ENCODE assay signal across 1 cellular context in the genomic region with DNA sequence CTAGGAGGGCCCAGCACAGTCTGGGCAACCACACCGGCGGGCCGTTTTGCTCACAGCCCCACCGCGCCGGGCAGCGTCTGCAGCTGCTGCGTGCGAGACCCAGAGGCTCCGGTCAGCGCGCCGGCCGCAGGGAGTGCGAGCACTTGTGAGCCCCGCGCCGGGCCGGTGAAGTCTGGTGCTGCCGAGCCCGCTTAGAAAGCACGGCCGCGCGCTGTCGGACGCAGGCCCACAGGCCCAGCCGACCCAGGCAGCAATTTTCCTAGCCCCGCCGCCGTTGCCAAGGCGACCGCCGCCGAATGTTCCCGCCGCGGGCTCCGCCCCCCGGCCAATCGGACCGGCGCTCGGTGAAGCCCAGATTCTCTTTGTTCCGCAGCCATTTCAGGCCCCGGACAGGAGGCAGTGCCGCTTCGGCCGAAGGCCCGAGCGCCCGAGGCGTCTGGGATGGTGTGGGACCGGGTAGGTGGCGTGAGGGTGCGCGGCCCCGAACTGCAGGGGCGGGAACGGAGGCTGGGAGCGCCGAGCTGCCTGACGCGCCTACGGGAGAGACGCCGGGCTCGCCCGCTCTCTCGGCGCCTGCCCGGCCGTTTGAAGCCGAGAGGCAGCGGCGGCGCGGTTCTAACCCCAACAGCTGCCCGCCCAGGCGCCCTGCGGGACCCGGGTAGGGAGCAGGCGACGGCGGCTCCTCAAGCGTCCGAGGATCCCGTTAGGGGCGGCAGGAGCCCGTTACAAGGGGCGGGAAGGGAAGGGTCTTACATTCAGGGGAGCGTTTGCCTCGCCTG.
TF ChIP-seq lines count a peak whose summit lies in the region.

TSS of gene TNPO1 (plus strand) at position 365 of the 779 bp plus-strand sequence. CDS start at position 442, 77 bp downstream.

TF ChIP-seq in HEK293, 187 proteins besides CTCF, POLR2A, EP300 and RAD21 (continued from another document):
- TF ChIP-seq, protein P1, sequence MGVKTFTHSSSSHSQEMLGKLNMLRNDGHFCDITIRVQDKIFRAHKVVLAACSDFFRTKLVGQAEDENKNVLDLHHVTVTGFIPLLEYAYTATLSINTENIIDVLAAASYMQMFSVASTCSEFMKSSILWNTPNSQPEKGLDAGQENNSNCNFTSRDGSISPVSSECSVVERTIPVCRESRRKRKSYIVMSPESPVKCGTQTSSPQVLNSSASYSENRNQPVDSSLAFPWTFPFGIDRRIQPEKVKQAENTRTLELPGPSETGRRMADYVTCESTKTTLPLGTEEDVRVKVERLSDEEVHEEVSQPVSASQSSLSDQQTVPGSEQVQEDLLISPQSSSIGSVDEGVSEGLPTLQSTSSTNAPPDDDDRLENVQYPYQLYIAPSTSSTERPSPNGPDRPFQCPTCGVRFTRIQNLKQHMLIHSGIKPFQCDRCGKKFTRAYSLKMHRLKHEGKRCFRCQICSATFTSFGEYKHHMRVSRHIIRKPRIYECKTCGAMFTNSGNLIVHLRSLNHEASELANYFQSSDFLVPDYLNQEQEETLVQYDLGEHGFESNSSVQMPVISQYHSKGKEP (tag by site-specific recombination; IDR thresholded peaks at IDR 0.05), result 0 out of 2 replicates have a peak, but pooled peaks have one; percentile 5
- TF ChIP-seq ZSCAN23 (tag by site-specific recombination; IDR thresholded peaks at IDR 0.05) (no peak), EGR2 (tag by site-specific recombination; IDR thresholded peaks at IDR 0.05; ENCODE audit: low read depth) (peak; percentile 93), ZNF335 (tag by site-specific recombination; conservative IDR thresholded peaks at IDR 0.05) (peak; percentile 90; the same call in 1 of the 2 replicates), ZBTB20 (tag by site-specific recombination; IDR thresholded peaks at IDR 0.05) (peak; percentile 92), OSR2 (tag by site-specific recombination; IDR thresholded peaks at IDR 0.05) (no peak), ZIC2 (tag by site-specific recombination; IDR thresholded peaks at IDR 0.05) (peak; percentile 30; the same call in 1 of the 2 replicates), ZNF654 (tag by site-specific recombination; IDR thresholded peaks at IDR 0.05; ENCODE audit: low read depth) (no peak), ZNF600 (tag by site-specific recombination; IDR thresholded peaks at IDR 0.05) (peak; percentile 96), ZBTB1 (tag by site-specific recombination; IDR thresholded peaks at IDR 0.05) (no peak), YY1 (tag by site-specific recombination; IDR thresholded peaks at IDR 0.05) (peak; percentile 55), ZNF530 (tag by site-specific recombination; IDR thresholded peaks at IDR 0.05; ENCODE audit: low read depth) (no peak), ZNF792 (tag by site-specific recombination; IDR thresholded peaks at IDR 0.05) (no peak), ZNF629 (tag by site-specific recombination; IDR thresholded peaks at IDR 0.05) (peak; percentile 45), ZNF626 (tag by site-specific recombination; IDR thresholded peaks at IDR 0.05) (no peak), ZNF404 (tag by site-specific recombination; IDR thresholded peaks at IDR 0.05) (no peak), ZNF391 (tag by site-specific recombination; IDR thresholded peaks at IDR 0.05; ENCODE audit: borderline replicate concordance, low read depth) (no peak), ZNF670 (tag by site-specific recombination; IDR thresholded peaks at IDR 0.05; ENCODE audit: low read depth) (no peak), ZNF266 (tag by site-specific recombination; IDR thresholded peaks at IDR 0.05; ENCODE audit: low read depth) (no peak), ZNF843 (tag by site-specific recombination; IDR thresholded peaks at IDR 0.05) (peak; percentile 34), ZNF18 (tag by site-specific recombination; IDR thresholded peaks at IDR 0.05) (no peak), ZNF596 (tag by site-specific recombination; IDR thresholded peaks at IDR 0.05) (no peak), ZNF146 (tag by site-specific recombination; IDR thresholded peaks at IDR 0.05) (no peak), ZSCAN5A (tag by site-specific recombination; IDR thresholded peaks at IDR 0.05) (peak; percentile 25; the same call in 1 of the 2 replicates), ZNF311 (tag by site-specific recombination; IDR thresholded peaks at IDR 0.05; ENCODE audit: borderline replicate concordance) (no peak), KLF17 (tag by site-specific recombination; IDR thresholded peaks at IDR 0.05) (no peak; the same call in 1 of the 2 replicates), ZBTB21 (tag by site-specific recombination; IDR thresholded peaks at IDR 0.05) (no peak), RBAK (tag by site-specific recombination; IDR thresholded peaks at IDR 0.05) (no peak), ZNF48 (tag by site-specific recombination; IDR thresholded peaks at IDR 0.05) (no peak), ZNF555 (tag by site-specific recombination; conservative IDR thresholded peaks at IDR 0.05) (no peak), ZNF423 (tag by site-specific recombination; IDR thresholded peaks at IDR 0.05) (no peak), ZNF558 (tag by site-specific recombination; IDR thresholded peaks at IDR 0.05) (no peak), ZNF211 (tag by site-specific recombination; IDR thresholded peaks at IDR 0.05; ENCODE audit: low read depth) (no peak), ZXDB (tag by site-specific recombination; IDR thresholded peaks at IDR 0.05) (peak; percentile 95)
- TF ChIP-seq, protein P2, sequence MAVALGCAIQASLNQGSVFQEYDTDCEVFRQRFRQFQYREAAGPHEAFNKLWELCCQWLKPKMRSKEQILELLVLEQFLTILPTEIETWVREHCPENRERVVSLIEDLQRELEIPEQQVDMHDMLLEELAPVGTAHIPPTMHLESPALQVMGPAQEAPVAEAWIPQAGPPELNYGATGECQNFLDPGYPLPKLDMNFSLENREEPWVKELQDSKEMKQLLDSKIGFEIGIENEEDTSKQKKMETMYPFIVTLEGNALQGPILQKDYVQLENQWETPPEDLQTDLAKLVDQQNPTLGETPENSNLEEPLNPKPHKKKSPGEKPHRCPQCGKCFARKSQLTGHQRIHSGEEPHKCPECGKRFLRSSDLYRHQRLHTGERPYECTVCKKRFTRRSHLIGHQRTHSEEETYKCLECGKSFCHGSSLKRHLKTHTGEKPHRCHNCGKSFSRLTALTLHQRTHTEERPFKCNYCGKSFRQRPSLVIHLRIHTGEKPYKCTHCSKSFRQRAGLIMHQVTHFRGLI (tag by site-specific recombination; IDR thresholded peaks at IDR 0.05), result peak; percentile 69
- TF ChIP-seq, protein P3, sequence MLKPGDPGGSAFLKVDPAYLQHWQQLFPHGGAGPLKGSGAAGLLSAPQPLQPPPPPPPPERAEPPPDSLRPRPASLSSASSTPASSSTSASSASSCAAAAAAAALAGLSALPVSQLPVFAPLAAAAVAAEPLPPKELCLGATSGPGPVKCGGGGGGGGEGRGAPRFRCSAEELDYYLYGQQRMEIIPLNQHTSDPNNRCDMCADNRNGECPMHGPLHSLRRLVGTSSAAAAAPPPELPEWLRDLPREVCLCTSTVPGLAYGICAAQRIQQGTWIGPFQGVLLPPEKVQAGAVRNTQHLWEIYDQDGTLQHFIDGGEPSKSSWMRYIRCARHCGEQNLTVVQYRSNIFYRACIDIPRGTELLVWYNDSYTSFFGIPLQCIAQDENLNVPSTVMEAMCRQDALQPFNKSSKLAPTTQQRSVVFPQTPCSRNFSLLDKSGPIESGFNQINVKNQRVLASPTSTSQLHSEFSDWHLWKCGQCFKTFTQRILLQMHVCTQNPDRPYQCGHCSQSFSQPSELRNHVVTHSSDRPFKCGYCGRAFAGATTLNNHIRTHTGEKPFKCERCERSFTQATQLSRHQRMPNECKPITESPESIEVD (tag by site-specific recombination; IDR thresholded peaks at IDR 0.05), result no peak
- TF ChIP-seq, protein P4, sequence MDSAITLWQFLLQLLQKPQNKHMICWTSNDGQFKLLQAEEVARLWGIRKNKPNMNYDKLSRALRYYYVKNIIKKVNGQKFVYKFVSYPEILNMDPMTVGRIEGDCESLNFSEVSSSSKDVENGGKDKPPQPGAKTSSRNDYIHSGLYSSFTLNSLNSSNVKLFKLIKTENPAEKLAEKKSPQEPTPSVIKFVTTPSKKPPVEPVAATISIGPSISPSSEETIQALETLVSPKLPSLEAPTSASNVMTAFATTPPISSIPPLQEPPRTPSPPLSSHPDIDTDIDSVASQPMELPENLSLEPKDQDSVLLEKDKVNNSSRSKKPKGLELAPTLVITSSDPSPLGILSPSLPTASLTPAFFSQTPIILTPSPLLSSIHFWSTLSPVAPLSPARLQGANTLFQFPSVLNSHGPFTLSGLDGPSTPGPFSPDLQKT (IDR thresholded peaks at IDR 0.05; ENCODE audit: borderline replicate concordance, low read depth, low read length), result no peak
